In the genomic region with DNA sequence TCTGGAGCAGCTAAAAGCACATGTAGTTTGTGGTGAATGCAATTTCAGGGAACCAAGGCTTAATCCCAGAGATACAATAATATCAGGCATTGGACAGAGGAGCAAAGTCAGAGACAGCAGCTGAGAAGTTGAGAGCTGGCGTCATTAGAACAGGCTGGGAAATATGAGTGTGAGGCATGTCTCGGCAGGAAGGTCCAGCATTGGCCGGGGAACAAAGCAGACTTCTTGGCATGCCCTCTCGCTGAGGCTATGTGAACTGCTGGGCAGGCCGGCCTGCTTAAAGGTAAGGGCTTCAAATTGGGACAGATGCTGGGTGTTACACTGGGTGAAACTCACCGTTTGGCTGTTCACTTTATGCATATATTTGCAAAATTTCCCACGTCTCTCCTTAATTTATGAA, we compare ENCODE assay signal across 11 cellular contexts.
DNase-seq lines count a peak whose midpoint lies in the region; ATAC-seq and TF ChIP-seq lines count a peak whose summit lies in the region.
"Had no signal": no experiment of that assay in that cellular context is flagged by ENCODE, and none has a peak within 500 bp of the region (broad histone marks: within the 10 kb centered on the region; RNA-seq: fewer than 3 reads in every experiment).

No MANE protein-coding gene starts in this region.

- H3K4me1 ChIP-seq in cardiac muscle cell (ENCODE audit: low read depth), result no peaks in the 10 kb centered on the region
- H3K4me1 ChIP-seq in ovary (ENCODE audit: insufficient read depth), result no peaks in the 10 kb centered on the region
- H3K4me1 ChIP-seq in transverse colon, result no peaks in the 10 kb centered on the region

- TF ChIP-seq POLR2A in ovary (IDR thresholded peaks at IDR 0.05) (no peak), transverse colon (IDR thresholded peaks at IDR 0.05) (no peak)

- no peaks in the 10 kb centered on the region for H3K4me1 Mint-ChIP-seq in T-helper 2 cell treated with Interferon-gamma antibody and Interleukin-4, amounts not matched to agents 5 μg/mL and 100 μg/mL, for 36 hours (ENCODE audit: low read depth)
- H3K4me1 Mint-ChIP-seq: activated naive CD4-positive, alpha-beta T cell treated with anti-CD3 and anti-CD28 coated beads, Interleukin-2, amount 50 U/mL, for 24 hours; IgD-negative memory B cell had no signal

- H3K36me3 ChIP-seq in cardiac muscle cell, result no peaks in the 10 kb centered on the region
- H3K36me3 ChIP-seq in ovary, result no peaks in the 10 kb centered on the region
- no peaks in the 10 kb centered on the region for H3K36me3 ChIP-seq in transverse colon

- DNase-seq in EH (ENCODE audit: low read depth) (peak; percentile 57), astrocyte of the spinal cord (ENCODE audit: low read depth, low spot score) (peak; percentile 83), cardiac muscle cell (ENCODE audit: low read depth in 1 of 2, low spot score in 1 of 2) (peak in 1 of 2 donors; percentile 68), ovary (peak; percentile 23 to 54 (median 26)), NCI-H1436 (lab: John Stamatoyannopoulos, UW) (no peak), transverse colon (no peak)
- DNase-seq in T-helper 2 cell treated with Interferon-gamma antibody and Interleukin-4, amounts not matched to agents 5 μg/mL and 100 μg/mL, for 36 hours (ENCODE audit: low spot score), result no peak
- DNase-seq: CD4-positive, CD25-positive, alpha-beta regulatory T cell had no signal

- no peak for TF ChIP-seq EP300 in ovary (IDR thresholded peaks at IDR 0.05)
- no peak for TF ChIP-seq EP300 in transverse colon (IDR thresholded peaks at IDR 0.05; ENCODE audit: low read depth)

- intact Hi-C loops in ovary (cut with DNase I) (no loop called here), transverse colon (cut with DNase I; ENCODE audit: low total_unique reads) (no loop called here)

- no peaks in the 10 kb centered on the region for H3K36me3 Mint-ChIP-seq in T-helper 2 cell treated with Interferon-gamma antibody and Interleukin-4, amounts not matched to agents 5 μg/mL and 100 μg/mL, for 36 hours (ENCODE audit: low read depth)
- H3K36me3 Mint-ChIP-seq: activated naive CD4-positive, alpha-beta T cell treated with anti-CD3 and anti-CD28 coated beads, Interleukin-2, amount 50 U/mL, for 24 hours; CD4-positive, CD25-positive, alpha-beta regulatory T cell; IgD-negative memory B cell had no signal

- H3K9me3 ChIP-seq in cardiac muscle cell (ENCODE audit: low read depth) (no peaks in the 10 kb centered on the region), ovary (no peaks in the 10 kb centered on the region), transverse colon (no peaks in the 10 kb centered on the region)

- ATAC-seq in HG02870 (IDR thresholded peaks at IDR 0.05; ENCODE audit: unreplicated experiment), result no peak

- no peak overlapping the region for H3K4me3 ChIP-seq in astrocyte of the spinal cord (ENCODE audit: low read depth, low read length)
- no peak overlapping the region for H3K4me3 ChIP-seq in cardiac muscle cell
- H3K4me3 ChIP-seq in ovary, result no peak overlapping the region
- H3K4me3 ChIP-seq in transverse colon, result no peak overlapping the region

- peak; percentile 51 for TF ChIP-seq CTCF in astrocyte of the spinal cord (IDR thresholded peaks at IDR 0.05; ENCODE audit: low read depth, low read length)
- peak; percentile 28 for TF ChIP-seq CTCF in cardiac muscle cell (IDR thresholded peaks at IDR 0.05; ENCODE audit: low read depth, low read length)
- no peak for TF ChIP-seq CTCF in ovary (IDR thresholded peaks at IDR 0.05)
- TF ChIP-seq CTCF in transverse colon (IDR thresholded peaks at IDR 0.05), result no peak

- H3K27ac ChIP-seq in cardiac muscle cell, result no peak overlapping the region
- no peak overlapping the region for H3K27ac ChIP-seq in ovary
- H3K27ac ChIP-seq in transverse colon, result no peak overlapping the region

- no peaks in the 10 kb centered on the region for H3K9me3 Mint-ChIP-seq in T-helper 2 cell treated with Interferon-gamma antibody and Interleukin-4, amounts not matched to agents 5 μg/mL and 100 μg/mL, for 36 hours
- H3K9me3 Mint-ChIP-seq: activated naive CD4-positive, alpha-beta T cell treated with anti-CD3 and anti-CD28 coated beads, Interleukin-2, amount 50 U/mL, for 24 hours; CD4-positive, CD25-positive, alpha-beta regulatory T cell had no signal

- peaks cover 2% of the 10 kb centered on the region for H3K27me3 Mint-ChIP-seq in T-helper 2 cell treated with Interferon-gamma antibody and Interleukin-4, amounts not matched to agents 5 μg/mL and 100 μg/mL, for 36 hours (ENCODE audit: low read depth)
- H3K27me3 Mint-ChIP-seq: activated naive CD4-positive, alpha-beta T cell treated with anti-CD3 and anti-CD28 coated beads, Interleukin-2, amount 50 U/mL, for 24 hours had no signal

- H3K27me3 ChIP-seq in cardiac muscle cell (no peaks in the 10 kb centered on the region), ovary (no peaks in the 10 kb centered on the region), transverse colon (no peaks in the 10 kb centered on the region)

- in situ Hi-C loops in astrocyte of the spinal cord (cut with HindIII; ENCODE audit: low sequenced_read_pairs), result no loop called here
- in situ Hi-C loops in transverse colon (cut with MboI; ENCODE audit: low pct_ligation_motif_present in 1 of 4, low pct_unique_long_range_greater_than_20kb in 1 of 4, low sequenced_read_pairs in 3 of 4), result no loop called here

- H3K27ac Mint-ChIP-seq in T-helper 2 cell treated with Interferon-gamma antibody and Interleukin-4, amounts not matched to agents 5 μg/mL and 100 μg/mL, for 36 hours, result no peak overlapping the region
- H3K27ac Mint-ChIP-seq: activated naive CD4-positive, alpha-beta T cell treated with anti-CD3 and anti-CD28 coated beads, Interleukin-2, amount 50 U/mL, for 24 hours had no signal

- WGBS in ovary, 3 donors, result 31 to 44% (median 39%) methylated on average over 7 of the region's 7 CpGs
- WGBS in transverse colon (ENCODE audit: low coverage in 1 of 2), 2 donors, result 73 to 79% methylated on average over 6 to 7 of the region's 7 CpGs

- H3K4me3 Mint-ChIP-seq in T-helper 2 cell treated with Interferon-gamma antibody and Interleukin-4, amounts not matched to agents 5 μg/mL and 100 μg/mL, for 36 hours, result no peak overlapping the region
- H3K4me3 Mint-ChIP-seq: activated naive CD4-positive, alpha-beta T cell treated with anti-CD3 and anti-CD28 coated beads, Interleukin-2, amount 50 U/mL, for 24 hours; CD4-positive, CD25-positive, alpha-beta regulatory T cell; IgD-negative memory B cell had no signal

Comparison
In these comparisons a context has a peak if more than half of its experiments do, and no peak if none do; other contexts are left out.
1. DNase-seq: peak in EH (single experiment), astrocyte of the spinal cord (single experiment) and ovary (5 of 5); none in NCI-H1436 (single experiment), T-helper 2 cell treated with Interferon-gamma antibody and Interleukin-4, amounts not matched to agents 5 μg/mL and 100 μg/mL, for 36 hours (single experiment) and transverse colon (single experiment).
2. CTCF ChIP-seq: peak in astrocyte of the spinal cord (single experiment) and cardiac muscle cell (single experiment); none in ovary (0 of 3) and transverse colon (0 of 5).